8 cellular contexts compared by ENCODE assay signal in genomic region chr13:49292742-49293498, GRCh38. TPM values are rescaled to one million over a fixed set of nuclear protein-coding genes. Genes with fewer than 3 reads are reported as not detected.
DNase-seq lines count a peak whose midpoint lies in the region; ATAC-seq and TF ChIP-seq lines count a peak whose summit lies in the region.

No MANE protein-coding gene starts in this region.

- H3K36me3 ChIP-seq in upper lobe of left lung, result peaks cover 0 to 8% (median 2%) of the 10 kb centered on the region in 4 donors

- intact Hi-C loops in natural killer cell (cut with micrococcal nuclease), result no loop called here

- no peak overlapping the region for H3K4me3 ChIP-seq in upper lobe of left lung

- H3K27ac Mint-ChIP-seq in natural killer cell treated with Interleukin-12 subunit alpha and Interleukin-12 subunit beta and Interleukin-15 and Interleukin-18, amount 100 ng/mL, for 72 hours, result peak overlapping the region; percentile 12 to 35
- H3K27ac Mint-ChIP-seq in natural killer cell, result peak overlapping the region in 1 of 2 donors; percentile 55
- H3K27ac Mint-ChIP-seq in activated CD4-positive, alpha-beta memory T cell treated with anti-CD3 and anti-CD28 coated beads, Interleukin-2, amount 10 ng/mL, durations not matched to agents 7 days and 5 days, result no peak overlapping the region

- CTCF ChIA-PET in activated CD4-positive, alpha-beta memory T cell treated with anti-CD3 and anti-CD28 coated beads, Interleukin-2, amount 10 ng/mL, durations not matched to agents 7 days and 5 days (lab: Charles Lee), result interaction anchor here (1.6 kb wide), 1 partner anchor 315 kb away, joined by 4 read pairs; no protein-coding TSS in a partner anchor

- H3K4me3 Mint-ChIP-seq in natural killer cell treated with Interleukin-12 subunit alpha and Interleukin-12 subunit beta and Interleukin-15 and Interleukin-18, amount 100 ng/mL, for 72 hours, result peak overlapping the region; percentile 34
- H3K4me3 Mint-ChIP-seq in natural killer cell, result no peak overlapping the region
- no peak overlapping the region for H3K4me3 Mint-ChIP-seq in activated CD4-positive, alpha-beta memory T cell treated with anti-CD3 and anti-CD28 coated beads, Interleukin-2, amount 10 ng/mL, durations not matched to agents 7 days and 5 days

- H3K9me3 Mint-ChIP-seq in natural killer cell treated with Interleukin-12 subunit alpha and Interleukin-12 subunit beta and Interleukin-15 and Interleukin-18, amount 100 ng/mL, for 72 hours, result no peaks in the 10 kb centered on the region
- H3K9me3 Mint-ChIP-seq in natural killer cell, result no peaks in the 10 kb centered on the region
- H3K9me3 Mint-ChIP-seq in activated CD4-positive, alpha-beta memory T cell treated with anti-CD3 and anti-CD28 coated beads, Interleukin-2, amount 10 ng/mL, durations not matched to agents 7 days and 5 days, result no peaks in the 10 kb centered on the region

- WGBS in upper lobe of left lung, 2 donors, result 31 to 42% methylated on average over 6 of the region's 6 CpGs

- H3K9me3 ChIP-seq in upper lobe of left lung, result no peaks in the 10 kb centered on the region

- peak in 1 of 2 donors; percentile 65 for ATAC-seq in natural killer cell treated with Interleukin-12 subunit alpha and Interleukin-12 subunit beta and Interleukin-15 and Interleukin-18, amount 100 ng/mL, for 72 hours
- no peak for ATAC-seq in natural killer cell
- ATAC-seq in upper lobe of left lung (ENCODE audit: low FRiP score in 2 of 2), result peak in 1 of 2 donors; percentile 39
- ATAC-seq in foreskin keratinocyte, result no peak
- ATAC-seq in GM18520 (IDR thresholded peaks at IDR 0.05; ENCODE audit: unreplicated experiment), result no peak

- H3K4me1 ChIP-seq in upper lobe of left lung (peaks cover 5 to 9% (median 7%) of the 10 kb centered on the region in 4 donors), foreskin keratinocyte (no peaks in the 10 kb centered on the region)

- POLR2A ChIA-PET in activated CD4-positive, alpha-beta memory T cell treated with anti-CD3 and anti-CD28 coated beads, Interleukin-2, amount 10 ng/mL, durations not matched to agents 7 days and 5 days (lab: Charles Lee), result no interaction called here

- H3K27ac ChIP-seq in upper lobe of left lung, result peak overlapping the region in 3 of 4 donors; percentile 0 to 50 (median 41)
- H3K27ac ChIP-seq in foreskin keratinocyte, result no peak overlapping the region

- no peaks in the 10 kb centered on the region for H3K27me3 ChIP-seq in upper lobe of left lung
- no peaks in the 10 kb centered on the region for H3K27me3 ChIP-seq in foreskin keratinocyte

- H3K36me3 Mint-ChIP-seq in natural killer cell treated with Interleukin-12 subunit alpha and Interleukin-12 subunit beta and Interleukin-15 and Interleukin-18, amount 100 ng/mL, for 72 hours, result peaks cover 6% of the 10 kb centered on the region
- H3K36me3 Mint-ChIP-seq in natural killer cell, result no peaks in the 10 kb centered on the region
- H3K36me3 Mint-ChIP-seq in activated CD4-positive, alpha-beta memory T cell treated with anti-CD3 and anti-CD28 coated beads, Interleukin-2, amount 10 ng/mL, durations not matched to agents 7 days and 5 days (ENCODE audit: low read depth), result peaks cover 3% of the 10 kb centered on the region

- no peaks in the 10 kb centered on the region for H3K27me3 Mint-ChIP-seq in natural killer cell treated with Interleukin-12 subunit alpha and Interleukin-12 subunit beta and Interleukin-15 and Interleukin-18, amount 100 ng/mL, for 72 hours
- H3K27me3 Mint-ChIP-seq in natural killer cell (ENCODE audit: low read depth in 2 of 2), result no peaks in the 10 kb centered on the region
- no peaks in the 10 kb centered on the region for H3K27me3 Mint-ChIP-seq in activated CD4-positive, alpha-beta memory T cell treated with anti-CD3 and anti-CD28 coated beads, Interleukin-2, amount 10 ng/mL, durations not matched to agents 7 days and 5 days

- no peak for TF ChIP-seq CTCF in natural killer cell (IDR thresholded peaks at IDR 0.05)
- no peak for TF ChIP-seq CTCF in upper lobe of left lung (IDR thresholded peaks at IDR 0.05)
- no peak for TF ChIP-seq CTCF in foreskin keratinocyte (conservative IDR thresholded peaks at IDR 0.05)

- no peak for TF ChIP-seq EP300 in upper lobe of left lung (IDR thresholded peaks at IDR 0.05)

- TF ChIP-seq POLR2A in upper lobe of left lung (IDR thresholded peaks at IDR 0.05), result no peak

- no peak for DNase-seq in natural killer cell treated with Interleukin-12 subunit alpha and Interleukin-12 subunit beta and Interleukin-15 and Interleukin-18, amount 100 ng/mL, for 72 hours (ENCODE audit: low spot score)
- DNase-seq in natural killer cell (no peak), hepatic stellate cell (ENCODE audit: low spot score) (peak; percentile 36), upper lobe of left lung (peak in 1 of 2 donors; percentile 49), foreskin keratinocyte (no peak), inferior parietal cortex (ENCODE audit: extremely low spot score) (no peak)
- peak; percentile 30 for DNase-seq in activated CD4-positive, alpha-beta memory T cell treated with anti-CD3 and anti-CD28 coated beads, Interleukin-2, amount 10 ng/mL, durations not matched to agents 7 days and 5 days

- peaks cover 3 to 8% of the 10 kb centered on the region in 2 donors for H3K4me1 Mint-ChIP-seq in natural killer cell treated with Interleukin-12 subunit alpha and Interleukin-12 subunit beta and Interleukin-15 and Interleukin-18, amount 100 ng/mL, for 72 hours (ENCODE audit: low read depth in 2 of 2)
- H3K4me1 Mint-ChIP-seq in natural killer cell, result peaks cover 0 to 6% of the 10 kb centered on the region in 2 donors
- peaks cover 7% of the 10 kb centered on the region for H3K4me1 Mint-ChIP-seq in activated CD4-positive, alpha-beta memory T cell treated with anti-CD3 and anti-CD28 coated beads, Interleukin-2, amount 10 ng/mL, durations not matched to agents 7 days and 5 days

RNA-seq across cellular contexts. Expression of gene CDADC1, which starts 45.2 kb away (rescaled TPM):
- total RNA-seq in natural killer cell treated with Interleukin-12 subunit alpha and Interleukin-12 subunit beta and Interleukin-15 and Interleukin-18, amount 100 ng/mL, for 72 hours, result 10 to 100 TPM; 13.1 to 14.9 TPM
- total RNA-seq in natural killer cell, result 10 to 100 TPM; 32.0 to 39.4 (median 33.6) TPM
- 10 to 100 TPM; 12.8 to 16.7 TPM for total RNA-seq in activated CD4-positive, alpha-beta memory T cell treated with anti-CD3 and anti-CD28 coated beads, Interleukin-2, amount 10 ng/mL, durations not matched to agents 7 days and 5 days
- 10 to 100 TPM in 4 of 6 donors, 1 to 10 TPM in 2; 4.2 to 16.4 (median 10.6) TPM for total RNA-seq in upper lobe of left lung
- 4.0 and 4.6 TPM in 2 replicates for total RNA-seq in foreskin keratinocyte
- 4.0 and 4.9 TPM in 2 replicates for polyA plus RNA-seq in foreskin keratinocyte

Comparison
In these comparisons a context has a peak if more than half of its experiments do, and no peak if none do; other contexts are left out.
1. DNase-seq: peak in activated CD4-positive, alpha-beta memory T cell treated with anti-CD3 and anti-CD28 coated beads, Interleukin-2, amount 10 ng/mL, durations not matched to agents 7 days and 5 days (single experiment) and hepatic stellate cell (single experiment); none in natural killer cell treated with Interleukin-12 subunit alpha and Interleukin-12 subunit beta and Interleukin-15 and Interleukin-18, amount 100 ng/mL, for 72 hours (single experiment), natural killer cell (single experiment), foreskin keratinocyte (0 of 2) and inferior parietal cortex (single experiment).